ENCODE assay signal across 8 cellular contexts in genomic region chr5:81301221-81302015, GRCh38. TPM values are rescaled to one million over a fixed set of nuclear protein-coding genes. Genes with fewer than 3 reads are reported as not detected.
A peak's percentile ranks its signal among the peaks of the same experiment; 100 is the strongest.
DNase-seq lines count a peak whose midpoint lies in the region; ATAC-seq, FAIRE-seq and TF ChIP-seq lines count a peak whose summit lies in the region.

ZCCHC9 (plus strand) TSS chr5:81301587; CDS start chr5:81304758, 3,171 bp downstream.

- peak; percentile 43; the same call in 1 of the 2 replicates for TF ChIP-seq RAD21 in HepG2 (CRISPR knock-in tag; IDR thresholded peaks at IDR 0.05)

- no peaks in the 10 kb centered on the region for H3K9me3 Mint-ChIP-seq in CD4-positive, alpha-beta T cell

- TSS peak; percentile 71 for BruUV-seq in HepG2 (replicated peaks; lab: Mats Ljungman, UMichigan)

- H3K4me3 Mint-ChIP-seq in CD4-positive, alpha-beta T cell = peak within 1 kb of the TSS; percentile 94

- peak within 1 kb of the TSS; percentile 71 for H2AFZ ChIP-seq in HepG2 (ENCODE audit: low read length)

- no peaks in the 10 kb centered on the region for H4K20me1 ChIP-seq in HepG2 (ENCODE audit: insufficient read depth, low read length)

- TF ChIP-seq POLR2A in HepG2 (IDR thresholded peaks at IDR 0.05; ENCODE audit: insufficient read depth in 1 of 2, low read depth in 2 of 2, low read length in 2 of 2) = peak; percentile 94 to 97

- DNase-seq in CD4-positive, alpha-beta T cell = peak; percentile 87 to 92 (median 89)
- DNase-seq in NCI-H82 (lab: John Stamatoyannopoulos, UW) = peak; percentile 97
- DNase-seq in activated CD4-positive, alpha-beta T cell treated with anti-CD3 and anti-CD28 coated beads, Interleukin-2, amount 50 U/mL, for 48 hours = peak; percentile 92 to 93
- DNase-seq in dermis microvascular lymphatic vessel endothelial cell (ENCODE audit: low read depth in 2 of 2) = peak; percentile 94 to 98
- peak; percentile 90 for DNase-seq in HepG2 (ENCODE audit: low spot score)
- peak; percentile 92 for DNase-seq in stimulated activated CD4-positive, alpha-beta T cell treated with anti-CD3 and anti-CD28 coated beads, Interleukin-4, amount 100 ng/mL, for 1 hour

- 0% methylated on average over 22 of the region's 54 CpGs for WGBS in HepG2 (ENCODE audit: low lambda C conversion rate)

- H3K27me3 Mint-ChIP-seq in CD4-positive, alpha-beta T cell = no peaks in the 10 kb centered on the region

- in situ Hi-C loops in HepG2 (cut with HindIII; ENCODE audit: extremely low pct_ligation_motif_present, low pct_unique_long_range_greater_than_20kb) = no loop called here

- peaks cover 60% of the 10 kb centered on the region for H3K4me1 Mint-ChIP-seq in CD4-positive, alpha-beta T cell (ENCODE audit: low read depth)

- POLR2A ChIA-PET in CD4-positive, alpha-beta T cell (lab: Charles Lee) = interaction anchor here (0.6 to 2.8 kb wide), 12 partner anchors 9 to 1776 kb away, joined by 3 to 12 read pairs (median 4); partner anchors contain the start of genes MSH3, RPS23, SSBP2 and TMEM167A
- POLR2A ChIA-PET in HepG2 (lab: Yijun Ruan, JAX) = interaction anchor here (0.6 to 1.9 kb wide), 11 partner anchors 9 to 84 kb away, joined by 3 to 11 read pairs (median 4); partner anchors contain the start of gene CKMT2

- peak within 1 kb of the TSS; percentile 84 for H3K27ac ChIP-seq in CD4-positive, alpha-beta T cell (ENCODE audit: low read depth, low read length)
- H3K27ac ChIP-seq in HepG2 (ENCODE audit: extremely low read length, insufficient read depth, low read length) = peak within 1 kb of the TSS; percentile 89

- H3K4me1 ChIP-seq in HepG2 (ENCODE audit: insufficient read depth, low read length) = peaks cover 35% of the 10 kb centered on the region

- H3K9ac ChIP-seq in HepG2 (ENCODE audit: insufficient read depth, low read depth, low read length) = peak within 1 kb of the TSS; percentile 91

- intact Hi-C loops in CD4-positive, alpha-beta T cell (cut with DNase I, micrococcal nuclease) = loop anchor here (5.0 to 10.0 kb wide), 8 partner anchors 553 to 1787 kb away; partner anchors contain the start of genes ATG10 (in 1 of the 2), HOMER1 (in 1 of the 2), RPS23 (in 1 of the 2) and TENT2 (in 1 of the 2)
- intact Hi-C loops in HepG2 (cut with micrococcal nuclease; ENCODE audit: unreplicated experiment) = loop anchor here (1.0 to 5.0 kb wide), 3 partner anchors 69 to 865 kb away; partner anchors contain the start of gene CKMT2

- peak within 1 kb of the TSS; percentile 91 for H3K27ac Mint-ChIP-seq in CD4-positive, alpha-beta T cell

- peaks cover 39% of the 10 kb centered on the region for H3K79me2 ChIP-seq in HepG2 (ENCODE audit: insufficient read depth, low read length)

- peaks cover 26% of the 10 kb centered on the region for H3K36me3 Mint-ChIP-seq in CD4-positive, alpha-beta T cell (ENCODE audit: low read depth)

- no peak for TF ChIP-seq CTCF in CD4-positive, alpha-beta T cell (IDR thresholded peaks at IDR 0.05)
- peak; percentile 84 for TF ChIP-seq CTCF in HepG2 (CRISPR knock-in tag; IDR thresholded peaks at IDR 0.05)

- H3K36me3 ChIP-seq in HepG2 (replicated peaks in 1 of 2; ENCODE audit: control insufficient read depth in 1 of 2, insufficient read depth in 2 of 2, low read length in 2 of 2) = peaks cover 0 to 11% of the 10 kb centered on the region in 2 experiments; a peak in 2 of 5 replicates

- CTCF ChIA-PET in CD4-positive, alpha-beta T cell (lab: Charles Lee) = interaction anchor here (1.5 kb wide), 1 partner anchor 9 kb away, joined by 4 read pairs; no protein-coding TSS in a partner anchor
- CTCF ChIA-PET in HepG2 (lab: Yijun Ruan, JAX; ENCODE audit: low intra/inter-chr PET ratio, low total read pairs) = no interaction called here

- peak; percentile 78 for FAIRE-seq in HepG2 (lab: Jason Lieb, UNC)

- H3K9me3 ChIP-seq in CD4-positive, alpha-beta T cell (ENCODE audit: control insufficient read depth, low read length) = no peaks in the 10 kb centered on the region
- H3K9me3 ChIP-seq in HepG2 (ENCODE audit: low read length) = no peaks in the 10 kb centered on the region

- H3K4me3 ChIP-seq in HepG2 (replicated peaks in 1 of 3; ENCODE audit: insufficient read depth in 1 of 3, low read depth in 2 of 3, low read length in 3 of 3) = peak within 1 kb of the TSS; percentile 93 to 95 (median 94)

- H3K4me2 ChIP-seq in HepG2 (ENCODE audit: low read depth, low read length) = peak within 1 kb of the TSS; percentile 91

- no peaks in the 10 kb centered on the region for H3K27me3 ChIP-seq in CD4-positive, alpha-beta T cell (ENCODE audit: control insufficient read depth, insufficient read depth, low read length)
- H3K27me3 ChIP-seq in HepG2 (ENCODE audit: control insufficient read depth in 1 of 2, insufficient read depth in 2 of 2, low read length in 2 of 2) = no peaks in the 10 kb centered on the region; a peak in 1 of 5 replicates

- TF ChIP-seq EP300 in HepG2 (IDR thresholded peaks at IDR 0.05; ENCODE audit: low read depth in 2 of 2, low read length in 2 of 2) (no peak; a peak in 1 of 4 replicates), HepG2 (CRISPR knock-in tag; IDR thresholded peaks at IDR 0.05; ENCODE audit: borderline replicate concordance) (peak; percentile 39; the same call in 1 of the 2 replicates)

- peak; percentile 91 for ATAC-seq in CD4-positive, alpha-beta T cell (ENCODE audit: poor library complexity)
- ATAC-seq in GM19395 (IDR thresholded peaks at IDR 0.05; ENCODE audit: unreplicated experiment) (peak; percentile 96), HG03565 (IDR thresholded peaks at IDR 0.05; ENCODE audit: unreplicated experiment) (peak; percentile 90), HepG2 (peak; percentile 96)

TF ChIP-seq in HepG2, 621 proteins besides CTCF, POLR2A, EP300 and RAD21 (continues in another document):
- TF ChIP-seq MAX (IDR thresholded peaks at IDR 0.05) (peak; percentile 88), FOXP4 (CRISPR knock-in tag; IDR thresholded peaks at IDR 0.05) (peak; percentile 61), FOSL1 (CRISPR knock-in tag; IDR thresholded peaks at IDR 0.05; ENCODE audit: borderline replicate concordance) (no peak), ZNF775 (CRISPR knock-in tag; IDR thresholded peaks at IDR 0.05; ENCODE audit: borderline replicate concordance) (no peak), ZSCAN25 (CRISPR knock-in tag; IDR thresholded peaks at IDR 0.05) (0 out of 2 replicates have a peak, but pooled peaks have one; percentile 65), CHD4 (IDR thresholded peaks at IDR 0.05; ENCODE audit: borderline replicate concordance, low read length) (no peak), ZNF253 (CRISPR knock-in tag; IDR thresholded peaks at IDR 0.05; ENCODE audit: borderline replicate concordance) (no peak), ZNF510 (CRISPR knock-in tag; IDR thresholded peaks at IDR 0.05; ENCODE audit: low read depth) (peak; percentile 83; the same call in 1 of the 2 replicates), TMF1 (CRISPR knock-in tag; IDR thresholded peaks at IDR 0.05; ENCODE audit: low read depth) (peak; percentile 60; the same call in 1 of the 2 replicates), ZFP62 (CRISPR knock-in tag; IDR thresholded peaks at IDR 0.05) (no peak), ASH2L (IDR thresholded peaks at IDR 0.05; ENCODE audit: insufficient read length, low read depth, low read length) (peak; percentile 88), ZSCAN22 (CRISPR knock-in tag; IDR thresholded peaks at IDR 0.05) (no peak), PPARG (CRISPR knock-in tag; conservative IDR thresholded peaks at IDR 0.05) (peak; percentile 69; the same call in 1 of the 2 replicates)

RNA-seq across cellular contexts. Expression of gene ZCCHC9, which starts in this region (rescaled TPM):
- total RNA-seq in CD4-positive, alpha-beta T cell = 10 to 100 TPM; 16.3 to 17.3 TPM
- total RNA-seq in dermis microvascular lymphatic vessel endothelial cell (11.6 and 13.4 TPM in 2 replicates), HepG2 (2016; rRNA removed; fragmentation: Illumina TruSeq; extraction: Trizol) (52.5 and 70.7 TPM in 2 replicates)
- total RNA-seq in HepG2 (2016; cell fraction: cytosol; rRNA removed; fragmentation: Illumina TruSeq; extraction: Trizol; ENCODE audit: low read depth) = 25.2 and 26.8 TPM in 2 replicates
- total RNA-seq in HepG2 (2016; cell fraction: insoluble cytoplasmic fraction; rRNA removed; fragmentation: Illumina TruSeq; extraction: Trizol) = 52.8 and 69.9 TPM in 2 replicates
- total RNA-seq in HepG2 (2016; cell fraction: membrane; rRNA removed; fragmentation: Illumina TruSeq; extraction: Trizol) = 46.9 and 48.3 TPM in 2 replicates
- 26.3 and 28.6 TPM in 2 replicates for total RNA-seq in HepG2 (2016; cell fraction: nucleus; rRNA removed; fragmentation: Illumina TruSeq; extraction: Trizol)
- polyA plus RNA-seq in HepG2 (2011; rRNA removed) = 20.1 and 28.7 TPM in 2 replicates
- polyA plus RNA-seq in HepG2 (2011; cell fraction: cytosol; rRNA removed) = 10.2 and 15.7 TPM in 2 replicates
- 7.6 and 12.3 TPM in 2 replicates for polyA plus RNA-seq in HepG2 (2011; cell fraction: nucleus; rRNA removed)
- polyA plus RNA-seq in HepG2 (2012) = 29.6 and 38.6 TPM in 2 replicates
- 26.9 and 35.4 TPM in 2 replicates for polyA plus RNA-seq in HepG2 (2016; cell fraction: cytosol; fragmentation: Illumina TruSeq; extraction: Trizol; ENCODE audit: low read depth)
- 89.5 and 100 TPM in 2 replicates for polyA plus RNA-seq in HepG2 (2016; cell fraction: insoluble cytoplasmic fraction; fragmentation: Illumina TruSeq; extraction: Trizol; ENCODE audit: low read depth)
- polyA plus RNA-seq in HepG2 (2016; cell fraction: membrane; fragmentation: Illumina TruSeq; extraction: Trizol; ENCODE audit: low read depth) = 41.3 and 43.4 TPM in 2 replicates
- polyA plus RNA-seq in HepG2 (2016; cell fraction: nucleus; fragmentation: Illumina TruSeq; extraction: Trizol; ENCODE audit: insufficient read depth, low read depth) = 57.8 and 58.2 TPM in 2 replicates
- 3.6 and 4.8 TPM in 2 replicates for polyA minus RNA-seq in HepG2 (2011; rRNA and poly(A)+ RNA removed; ENCODE audit: low replicate concordance)
- polyA minus RNA-seq in HepG2 (2011; cell fraction: cytosol; rRNA and poly(A)+ RNA removed) = 9.1 and 10.1 TPM in 2 replicates
- polyA minus RNA-seq in HepG2 (2011; cell fraction: nucleus; rRNA and poly(A)+ RNA removed) = 15.5 and 19.0 TPM in 2 replicates

Comparison
In these comparisons a context has a peak if more than half of its experiments do, and no peak if none do; other contexts are left out.
1. Peak in every context shown above with its lines: DNase-seq, ATAC-seq, H3K4me3 ChIP-seq and H3K27ac ChIP-seq.